Comparison of ENCODE assay signal across 1 cellular context in the genomic region with DNA sequence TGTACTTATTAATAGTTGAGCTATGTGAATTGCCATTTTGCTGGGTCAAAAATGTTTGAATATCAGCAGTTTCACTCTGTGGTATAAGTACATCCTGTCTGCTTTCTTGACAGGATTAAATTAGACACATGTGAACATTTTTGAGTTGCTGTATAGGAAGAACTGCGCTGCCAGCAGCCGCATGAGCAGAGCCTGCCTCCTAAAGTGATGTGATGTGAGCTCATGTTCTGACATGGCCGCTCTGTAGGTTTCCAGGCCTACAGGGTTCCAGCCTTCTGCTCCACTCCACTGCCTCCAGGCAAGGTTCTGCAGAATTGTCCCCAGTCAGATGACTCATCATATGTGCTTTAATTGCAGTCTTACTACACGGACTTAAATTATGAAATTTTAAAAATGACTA.
TF ChIP-seq lines count a peak whose summit lies in the region.

No MANE protein-coding gene starts in this region.

TF ChIP-seq in HepG2, 621 proteins besides CTCF, POLR2A, EP300 and RAD21 (continued from another document):
- TF ChIP-seq, protein P1, sequence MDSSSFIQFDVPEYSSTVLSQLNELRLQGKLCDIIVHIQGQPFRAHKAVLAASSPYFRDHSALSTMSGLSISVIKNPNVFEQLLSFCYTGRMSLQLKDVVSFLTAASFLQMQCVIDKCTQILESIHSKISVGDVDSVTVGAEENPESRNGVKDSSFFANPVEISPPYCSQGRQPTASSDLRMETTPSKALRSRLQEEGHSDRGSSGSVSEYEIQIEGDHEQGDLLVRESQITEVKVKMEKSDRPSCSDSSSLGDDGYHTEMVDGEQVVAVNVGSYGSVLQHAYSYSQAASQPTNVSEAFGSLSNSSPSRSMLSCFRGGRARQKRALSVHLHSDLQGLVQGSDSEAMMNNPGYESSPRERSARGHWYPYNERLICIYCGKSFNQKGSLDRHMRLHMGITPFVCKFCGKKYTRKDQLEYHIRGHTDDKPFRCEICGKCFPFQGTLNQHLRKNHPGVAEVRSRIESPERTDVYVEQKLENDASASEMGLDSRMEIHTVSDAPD (CRISPR knock-in tag; IDR thresholded peaks at IDR 0.05), result no peak
- TF ChIP-seq, protein P2, sequence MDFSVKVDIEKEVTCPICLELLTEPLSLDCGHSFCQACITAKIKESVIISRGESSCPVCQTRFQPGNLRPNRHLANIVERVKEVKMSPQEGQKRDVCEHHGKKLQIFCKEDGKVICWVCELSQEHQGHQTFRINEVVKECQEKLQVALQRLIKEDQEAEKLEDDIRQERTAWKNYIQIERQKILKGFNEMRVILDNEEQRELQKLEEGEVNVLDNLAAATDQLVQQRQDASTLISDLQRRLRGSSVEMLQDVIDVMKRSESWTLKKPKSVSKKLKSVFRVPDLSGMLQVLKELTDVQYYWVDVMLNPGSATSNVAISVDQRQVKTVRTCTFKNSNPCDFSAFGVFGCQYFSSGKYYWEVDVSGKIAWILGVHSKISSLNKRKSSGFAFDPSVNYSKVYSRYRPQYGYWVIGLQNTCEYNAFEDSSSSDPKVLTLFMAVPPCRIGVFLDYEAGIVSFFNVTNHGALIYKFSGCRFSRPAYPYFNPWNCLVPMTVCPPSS (IDR thresholded peaks at IDR 0.05), result no peak
- no peak for TF ChIP-seq ZNF674 (CRISPR knock-in tag; IDR thresholded peaks at IDR 0.05; ENCODE audit: low read depth)
- no peak for TF ChIP-seq FOXC1 (CRISPR knock-in tag; IDR thresholded peaks at IDR 0.05; ENCODE audit: borderline replicate concordance)
- TF ChIP-seq, protein P3, sequence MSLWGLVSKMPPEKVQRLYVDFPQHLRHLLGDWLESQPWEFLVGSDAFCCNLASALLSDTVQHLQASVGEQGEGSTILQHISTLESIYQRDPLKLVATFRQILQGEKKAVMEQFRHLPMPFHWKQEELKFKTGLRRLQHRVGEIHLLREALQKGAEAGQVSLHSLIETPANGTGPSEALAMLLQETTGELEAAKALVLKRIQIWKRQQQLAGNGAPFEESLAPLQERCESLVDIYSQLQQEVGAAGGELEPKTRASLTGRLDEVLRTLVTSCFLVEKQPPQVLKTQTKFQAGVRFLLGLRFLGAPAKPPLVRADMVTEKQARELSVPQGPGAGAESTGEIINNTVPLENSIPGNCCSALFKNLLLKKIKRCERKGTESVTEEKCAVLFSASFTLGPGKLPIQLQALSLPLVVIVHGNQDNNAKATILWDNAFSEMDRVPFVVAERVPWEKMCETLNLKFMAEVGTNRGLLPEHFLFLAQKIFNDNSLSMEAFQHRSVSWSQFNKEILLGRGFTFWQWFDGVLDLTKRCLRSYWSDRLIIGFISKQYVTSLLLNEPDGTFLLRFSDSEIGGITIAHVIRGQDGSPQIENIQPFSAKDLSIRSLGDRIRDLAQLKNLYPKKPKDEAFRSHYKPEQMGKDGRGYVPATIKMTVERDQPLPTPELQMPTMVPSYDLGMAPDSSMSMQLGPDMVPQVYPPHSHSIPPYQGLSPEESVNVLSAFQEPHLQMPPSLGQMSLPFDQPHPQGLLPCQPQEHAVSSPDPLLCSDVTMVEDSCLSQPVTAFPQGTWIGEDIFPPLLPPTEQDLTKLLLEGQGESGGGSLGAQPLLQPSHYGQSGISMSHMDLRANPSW (CRISPR knock-in tag; IDR thresholded peaks at IDR 0.05; ENCODE audit: borderline replicate concordance), result no peak
